Comparison of ENCODE assay signal across 1 cellular context in the genomic region with DNA sequence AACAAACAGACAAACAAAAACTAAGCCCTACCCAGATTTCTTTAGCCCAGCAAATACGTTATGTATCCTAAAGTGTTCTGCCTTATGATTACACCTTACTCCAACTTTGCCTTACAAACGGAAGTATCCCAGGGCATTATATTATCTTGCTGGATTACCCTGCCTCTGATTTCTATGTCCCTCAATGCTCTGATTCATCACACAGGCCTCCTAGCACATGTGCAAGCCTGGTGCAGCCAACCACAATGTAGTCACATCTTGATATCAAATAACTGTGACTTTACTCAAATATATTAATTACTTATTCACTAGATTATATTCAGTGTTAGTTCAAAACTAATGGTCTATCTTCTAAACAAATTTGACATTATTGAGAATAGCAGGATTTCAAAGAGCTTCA.
TF ChIP-seq lines count a peak whose summit lies in the region.

No MANE protein-coding gene starts in this region.

TF ChIP-seq in GM23338, 12 proteins besides CTCF, POLR2A, EP300 and RAD21 (continued from another document):
- TF ChIP-seq, protein P1, sequence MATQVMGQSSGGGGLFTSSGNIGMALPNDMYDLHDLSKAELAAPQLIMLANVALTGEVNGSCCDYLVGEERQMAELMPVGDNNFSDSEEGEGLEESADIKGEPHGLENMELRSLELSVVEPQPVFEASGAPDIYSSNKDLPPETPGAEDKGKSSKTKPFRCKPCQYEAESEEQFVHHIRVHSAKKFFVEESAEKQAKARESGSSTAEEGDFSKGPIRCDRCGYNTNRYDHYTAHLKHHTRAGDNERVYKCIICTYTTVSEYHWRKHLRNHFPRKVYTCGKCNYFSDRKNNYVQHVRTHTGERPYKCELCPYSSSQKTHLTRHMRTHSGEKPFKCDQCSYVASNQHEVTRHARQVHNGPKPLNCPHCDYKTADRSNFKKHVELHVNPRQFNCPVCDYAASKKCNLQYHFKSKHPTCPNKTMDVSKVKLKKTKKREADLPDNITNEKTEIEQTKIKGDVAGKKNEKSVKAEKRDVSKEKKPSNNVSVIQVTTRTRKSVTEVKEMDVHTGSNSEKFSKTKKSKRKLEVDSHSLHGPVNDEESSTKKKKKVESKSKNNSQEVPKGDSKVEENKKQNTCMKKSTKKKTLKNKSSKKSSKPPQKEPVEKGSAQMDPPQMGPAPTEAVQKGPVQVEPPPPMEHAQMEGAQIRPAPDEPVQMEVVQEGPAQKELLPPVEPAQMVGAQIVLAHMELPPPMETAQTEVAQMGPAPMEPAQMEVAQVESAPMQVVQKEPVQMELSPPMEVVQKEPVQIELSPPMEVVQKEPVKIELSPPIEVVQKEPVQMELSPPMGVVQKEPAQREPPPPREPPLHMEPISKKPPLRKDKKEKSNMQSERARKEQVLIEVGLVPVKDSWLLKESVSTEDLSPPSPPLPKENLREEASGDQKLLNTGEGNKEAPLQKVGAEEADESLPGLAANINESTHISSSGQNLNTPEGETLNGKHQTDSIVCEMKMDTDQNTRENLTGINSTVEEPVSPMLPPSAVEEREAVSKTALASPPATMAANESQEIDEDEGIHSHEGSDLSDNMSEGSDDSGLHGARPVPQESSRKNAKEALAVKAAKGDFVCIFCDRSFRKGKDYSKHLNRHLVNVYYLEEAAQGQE (IDR thresholded peaks at IDR 0.05; ENCODE audit: unreplicated experiment): no peak
- no peak for TF ChIP-seq POLR2AphosphoS5 (IDR thresholded peaks at IDR 0.05; ENCODE audit: low read depth)
- TF ChIP-seq, protein P2, sequence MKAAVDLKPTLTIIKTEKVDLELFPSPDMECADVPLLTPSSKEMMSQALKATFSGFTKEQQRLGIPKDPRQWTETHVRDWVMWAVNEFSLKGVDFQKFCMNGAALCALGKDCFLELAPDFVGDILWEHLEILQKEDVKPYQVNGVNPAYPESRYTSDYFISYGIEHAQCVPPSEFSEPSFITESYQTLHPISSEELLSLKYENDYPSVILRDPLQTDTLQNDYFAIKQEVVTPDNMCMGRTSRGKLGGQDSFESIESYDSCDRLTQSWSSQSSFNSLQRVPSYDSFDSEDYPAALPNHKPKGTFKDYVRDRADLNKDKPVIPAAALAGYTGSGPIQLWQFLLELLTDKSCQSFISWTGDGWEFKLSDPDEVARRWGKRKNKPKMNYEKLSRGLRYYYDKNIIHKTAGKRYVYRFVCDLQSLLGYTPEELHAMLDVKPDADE (IDR thresholded peaks at IDR 0.05): no peak
- TF ChIP-seq STAT1 (IDR thresholded peaks at IDR 0.05; ENCODE audit: unreplicated experiment): no peak
- TF ChIP-seq ZNF114 (CRISPR knock-in tag; IDR thresholded peaks at IDR 0.05): no peak
- no peak for TF ChIP-seq EZH2 (IDR thresholded peaks at IDR 0.05; ENCODE audit: low read depth, unreplicated experiment)
- TF ChIP-seq, protein P3, sequence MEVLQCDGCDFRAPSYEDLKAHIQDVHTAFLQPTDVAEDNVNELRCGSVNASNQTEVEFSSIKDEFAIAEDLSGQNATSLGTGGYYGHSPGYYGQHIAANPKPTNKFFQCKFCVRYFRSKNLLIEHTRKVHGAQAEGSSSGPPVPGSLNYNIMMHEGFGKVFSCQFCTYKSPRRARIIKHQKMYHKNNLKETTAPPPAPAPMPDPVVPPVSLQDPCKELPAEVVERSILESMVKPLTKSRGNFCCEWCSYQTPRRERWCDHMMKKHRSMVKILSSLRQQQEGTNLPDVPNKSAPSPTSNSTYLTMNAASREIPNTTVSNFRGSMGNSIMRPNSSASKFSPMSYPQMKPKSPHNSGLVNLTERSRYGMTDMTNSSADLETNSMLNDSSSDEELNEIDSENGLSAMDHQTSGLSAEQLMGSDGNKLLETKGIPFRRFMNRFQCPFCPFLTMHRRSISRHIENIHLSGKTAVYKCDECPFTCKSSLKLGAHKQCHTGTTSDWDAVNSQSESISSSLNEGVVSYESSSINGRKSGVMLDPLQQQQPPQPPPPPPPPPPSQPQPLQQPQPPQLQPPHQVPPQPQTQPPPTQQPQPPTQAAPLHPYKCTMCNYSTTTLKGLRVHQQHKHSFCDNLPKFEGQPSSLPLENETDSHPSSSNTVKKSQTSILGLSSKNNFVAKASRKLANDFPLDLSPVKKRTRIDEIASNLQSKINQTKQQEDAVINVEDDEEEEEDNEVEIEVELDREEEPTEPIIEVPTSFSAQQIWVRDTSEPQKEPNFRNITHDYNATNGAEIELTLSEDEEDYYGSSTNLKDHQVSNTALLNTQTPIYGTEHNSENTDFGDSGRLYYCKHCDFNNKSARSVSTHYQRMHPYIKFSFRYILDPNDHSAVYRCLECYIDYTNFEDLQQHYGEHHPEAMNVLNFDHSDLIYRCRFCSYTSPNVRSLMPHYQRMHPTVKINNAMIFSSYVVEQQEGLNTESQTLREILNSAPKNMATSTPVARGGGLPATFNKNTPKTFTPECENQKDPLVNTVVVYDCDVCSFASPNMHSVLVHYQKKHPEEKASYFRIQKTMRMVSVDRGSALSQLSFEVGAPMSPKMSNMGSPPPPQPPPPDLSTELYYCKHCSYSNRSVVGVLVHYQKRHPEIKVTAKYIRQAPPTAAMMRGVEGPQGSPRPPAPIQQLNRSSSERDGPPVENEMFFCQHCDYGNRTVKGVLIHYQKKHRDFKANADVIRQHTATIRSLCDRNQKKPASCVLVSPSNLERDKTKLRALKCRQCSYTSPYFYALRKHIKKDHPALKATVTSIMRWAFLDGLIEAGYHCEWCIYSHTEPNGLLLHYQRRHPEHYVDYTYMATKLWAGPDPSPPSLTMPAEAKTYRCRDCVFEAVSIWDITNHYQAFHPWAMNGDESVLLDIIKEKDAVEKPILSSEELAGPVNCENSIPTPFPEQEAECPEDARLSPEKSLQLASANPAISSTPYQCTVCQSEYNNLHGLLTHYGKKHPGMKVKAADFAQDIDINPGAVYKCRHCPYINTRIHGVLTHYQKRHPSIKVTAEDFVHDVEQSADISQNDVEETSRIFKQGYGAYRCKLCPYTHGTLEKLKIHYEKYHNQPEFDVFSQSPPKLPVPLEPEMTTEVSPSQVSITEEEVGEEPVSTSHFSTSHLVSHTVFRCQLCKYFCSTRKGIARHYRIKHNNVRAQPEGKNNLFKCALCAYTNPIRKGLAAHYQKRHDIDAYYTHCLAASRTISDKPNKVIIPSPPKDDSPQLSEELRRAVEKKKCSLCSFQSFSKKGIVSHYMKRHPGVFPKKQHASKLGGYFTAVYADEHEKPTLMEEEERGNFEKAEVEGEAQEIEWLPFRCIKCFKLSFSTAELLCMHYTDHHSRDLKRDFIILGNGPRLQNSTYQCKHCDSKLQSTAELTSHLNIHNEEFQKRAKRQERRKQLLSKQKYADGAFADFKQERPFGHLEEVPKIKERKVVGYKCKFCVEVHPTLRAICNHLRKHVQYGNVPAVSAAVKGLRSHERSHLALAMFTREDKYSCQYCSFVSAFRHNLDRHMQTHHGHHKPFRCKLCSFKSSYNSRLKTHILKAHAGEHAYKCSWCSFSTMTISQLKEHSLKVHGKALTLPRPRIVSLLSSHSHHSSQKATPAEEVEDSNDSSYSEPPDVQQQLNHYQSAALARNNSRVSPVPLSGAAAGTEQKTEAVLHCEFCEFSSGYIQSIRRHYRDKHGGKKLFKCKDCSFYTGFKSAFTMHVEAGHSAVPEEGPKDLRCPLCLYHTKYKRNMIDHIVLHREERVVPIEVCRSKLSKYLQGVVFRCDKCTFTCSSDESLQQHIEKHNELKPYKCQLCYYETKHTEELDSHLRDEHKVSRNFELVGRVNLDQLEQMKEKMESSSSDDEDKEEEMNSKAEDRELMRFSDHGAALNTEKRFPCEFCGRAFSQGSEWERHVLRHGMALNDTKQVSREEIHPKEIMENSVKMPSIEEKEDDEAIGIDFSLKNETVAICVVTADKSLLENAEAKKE (CRISPR knock-in tag; IDR thresholded peaks at IDR 0.05): no peak
- no peak for TF ChIP-seq ZNF331 (CRISPR knock-in tag; IDR thresholded peaks at IDR 0.05; ENCODE audit: low read depth)
- TF ChIP-seq EZH2phosphoT487 (IDR thresholded peaks at IDR 0.05; ENCODE audit: unreplicated experiment): no peak
